14 cellular contexts compared by ENCODE assay signal in genomic region chr14:92475451-92476187, GRCh38. TPM values are rescaled to one million over a fixed set of nuclear protein-coding genes. Genes with fewer than 3 reads are reported as not detected.
DNase-seq lines count a peak whose midpoint lies in the region; ATAC-seq and TF ChIP-seq lines count a peak whose summit lies in the region.
"Had no signal": no experiment of that assay in that cellular context is flagged by ENCODE, and none has a peak within 500 bp of the region (broad histone marks: within the 10 kb centered on the region; RNA-seq: fewer than 3 reads in every experiment).

No MANE protein-coding gene starts in this region.

- H3K36me3 ChIP-seq in esophagus muscularis mucosa (no peaks in the 10 kb centered on the region), vagina (no peaks in the 10 kb centered on the region)
- H3K36me3 ChIP-seq: cardiac muscle cell had no signal

- CTCF ChIA-PET in HEK293T (lab: Yijun Ruan, JAX) = no interaction called here

- peak; percentile 75 for ATAC-seq in Right ventricle myocardium inferior
- ATAC-seq: activated T-cell treated with anti-CD3 and anti-CD28 coated beads, Interleukin-2, amount 50 U/mL, for 4 hours had no signal

- no peak for TF ChIP-seq EP300 in esophagus muscularis mucosa (IDR thresholded peaks at IDR 0.05)

- POLR2A ChIA-PET in HEK293T (lab: Yijun Ruan, JAX) = no interaction called here

- intact Hi-C loops in Right ventricle myocardium inferior (cut with DNase I) (loop anchor here (5.0 kb wide), 1 partner anchor 67 kb away; no protein-coding TSS in a partner anchor), cardiac septum (cut with DNase I) (no loop called here), esophagus muscularis mucosa (cut with DNase I) (no loop called here), vagina (cut with DNase I) (no loop called here)

- H3K4me1 ChIP-seq in esophagus muscularis mucosa (peaks cover 0 to 15% (median 9%) of the 10 kb centered on the region in 4 donors), vagina (peaks cover 24% of the 10 kb centered on the region)

- TF ChIP-seq CTCF in esophagus muscularis mucosa (IDR thresholded peaks at IDR 0.05) (no peak), vagina (IDR thresholded peaks at IDR 0.05) (no peak)

- peak overlapping the region; percentile 13 to 47 (median 29) for H3K27ac ChIP-seq in esophagus muscularis mucosa (replicated peaks in 1 of 4)
- peak overlapping the region; percentile 39 for H3K27ac ChIP-seq in vagina
- H3K27ac ChIP-seq: cardiac muscle cell had no signal

- H3K9me3 ChIP-seq in esophagus muscularis mucosa (no peaks in the 10 kb centered on the region), vagina (no peaks in the 10 kb centered on the region)

- TF ChIP-seq POLR2A in esophagus muscularis mucosa (IDR thresholded peaks at IDR 0.05; ENCODE audit: low read depth) (no peak), vagina (IDR thresholded peaks at IDR 0.05) (no peak)

- WGBS in esophagus muscularis mucosa = 68% methylated on average over 14 of the region's 14 CpGs

- DNase-seq in Right ventricle myocardium inferior (ENCODE audit: missing footprints) (peak; percentile 85), cardiac septum (ENCODE audit: low spot score) (no peak), esophagus muscularis mucosa (ENCODE audit: extremely low spot score) (no peak), lung microvascular endothelial cell (ENCODE audit: low read depth in 2 of 2) (peak; percentile 84 to 97), vagina (ENCODE audit: extremely low spot score in 2 of 2) (peak in 1 of 2 donors; percentile 84), NAMALWA (ENCODE audit: low spot score) (no peak), HEK293T (ENCODE audit: extremely low spot score) (no peak)
- no peak for DNase-seq in activated CD4-positive, alpha-beta T cell treated with anti-CD3 and anti-CD28 coated beads, Interleukin-2, amount 50 U/mL, for 48 hours
- DNase-seq: activated T-cell treated with anti-CD3 and anti-CD28 coated beads, Interleukin-2, amount 50 U/mL, for 4 hours; DMS79; glutamatergic neuron; NCI-H2081 treated with DMSO at 0.1 percent for 48 hours had no signal

- no peaks in the 10 kb centered on the region for H3K27me3 ChIP-seq in esophagus muscularis mucosa
- H3K27me3 ChIP-seq in vagina = no peaks in the 10 kb centered on the region
- H3K27me3 ChIP-seq: cardiac muscle cell had no signal

- H3K4me3 ChIP-seq in esophagus muscularis mucosa = no peak overlapping the region
- H3K4me3 ChIP-seq in vagina = no peak overlapping the region
- H3K4me3 ChIP-seq: cardiac muscle cell, skin epidermis had no signal

TF ChIP-seq in HEK293T, 16 proteins besides CTCF, POLR2A, EP300 and RAD21:
- no peak for TF ChIP-seq SP1 (IDR thresholded peaks at IDR 0.05)
- TF ChIP-seq PKNOX1 (IDR thresholded peaks at IDR 0.05) = no peak
- TF ChIP-seq SUZ12 (IDR thresholded peaks at IDR 0.05) = no peak
- TF ChIP-seq ELF4 (IDR thresholded peaks at IDR 0.05) = no peak
- TF ChIP-seq FOXA1 (IDR thresholded peaks at IDR 0.05) = no peak
- TF ChIP-seq HDGF (IDR thresholded peaks at IDR 0.05; ENCODE audit: borderline replicate concordance) = no peak
- TF ChIP-seq LEF1 (IDR thresholded peaks at IDR 0.05; ENCODE audit: borderline replicate concordance) = no peak
- no peak for TF ChIP-seq TARDBP (IDR thresholded peaks at IDR 0.05)
- TF ChIP-seq CTBP1 (IDR thresholded peaks at IDR 0.05; ENCODE audit: borderline replicate concordance) = no peak
- no peak for TF ChIP-seq FOXM1 (IDR thresholded peaks at IDR 0.05; ENCODE audit: borderline replicate concordance)
- TF ChIP-seq ARNT (IDR thresholded peaks at IDR 0.05) = no peak
- no peak for TF ChIP-seq NFRKB (IDR thresholded peaks at IDR 0.05)
- TF ChIP-seq BHLHE40 (IDR thresholded peaks at IDR 0.05; ENCODE audit: borderline replicate concordance) = no peak
- TF ChIP-seq ZNF384 (IDR thresholded peaks at IDR 0.05) = no peak
- TF ChIP-seq L3MBTL2 (conservative IDR thresholded peaks at IDR 0.05) = no peak

RNA-seq across cellular contexts. Expression of gene RIN3, which starts 38.0 kb away (rescaled TPM):
- 13.0 TPM for total RNA-seq in Right ventricle myocardium inferior
- total RNA-seq in cardiac septum = 12.1 TPM
- total RNA-seq in esophagus muscularis mucosa = 10 to 100 TPM; 10.6 to 20.0 (median 13.1) TPM
- 3.7 and 4.4 TPM in 2 replicates for total RNA-seq in lung microvascular endothelial cell
- total RNA-seq in vagina = 22.6 TPM

Comparison
In these comparisons a context has a peak if more than half of its experiments do, and no peak if none do; other contexts are left out.
1. DNase-seq: peak in Right ventricle myocardium inferior (single experiment) and lung microvascular endothelial cell (2 of 2); none in cardiac septum (single experiment), esophagus muscularis mucosa (single experiment), NAMALWA (single experiment), HEK293T (single experiment) and activated CD4-positive, alpha-beta T cell treated with anti-CD3 and anti-CD28 coated beads, Interleukin-2, amount 50 U/mL, for 48 hours (0 of 2).